In the genomic region with DNA sequence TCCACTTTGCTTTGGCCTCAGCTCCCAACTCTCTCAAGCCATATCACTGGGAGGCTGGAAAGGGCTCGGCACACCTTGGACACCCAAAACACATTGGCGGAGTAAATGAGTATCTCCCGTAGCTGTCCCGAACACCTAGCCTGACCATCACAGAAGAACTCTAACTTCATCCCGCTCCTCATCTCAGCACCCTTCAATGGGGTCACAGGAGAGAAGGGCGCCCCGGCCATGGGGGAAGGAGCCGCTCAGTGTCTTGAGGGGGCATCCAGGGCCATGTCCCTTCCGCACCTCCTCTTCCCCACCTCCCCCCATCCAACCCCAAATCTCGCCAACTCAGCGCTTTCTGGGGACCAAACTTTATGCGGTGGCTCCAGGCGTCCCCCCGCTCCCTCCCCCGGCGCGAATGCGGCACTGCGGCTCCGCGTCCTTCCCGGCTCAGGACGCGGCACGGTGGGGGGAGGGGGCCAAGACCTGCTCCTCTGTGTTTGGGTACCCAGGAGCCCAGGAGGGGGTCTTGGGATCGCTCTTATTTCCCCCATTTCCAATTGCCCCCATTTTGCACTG, we compare ENCODE assay signal across 11 cellular contexts. TPM values are rescaled to one million over a fixed set of nuclear protein-coding genes. Genes with fewer than 3 reads are reported as not detected.
DNase-seq lines count a peak whose midpoint lies in the region; ATAC-seq and TF ChIP-seq lines count a peak whose summit lies in the region.
"Had no signal": no experiment of that assay in that cellular context is flagged by ENCODE, and none has a peak within 500 bp of the region (broad histone marks: within the 10 kb centered on the region; RNA-seq: fewer than 3 reads in every experiment).

No MANE protein-coding gene starts in this region.

- H3K36me3 ChIP-seq in left ventricle myocardium inferior = no peaks in the 10 kb centered on the region
- H3K36me3 ChIP-seq in SU-DHL-6 (ENCODE audit: low read length) = no peaks in the 10 kb centered on the region
- H3K36me3 ChIP-seq in iPS-15b (ENCODE audit: control insufficient read depth, insufficient read depth, low read length) = peaks cover 8% of the 10 kb centered on the region
- no peaks in the 10 kb centered on the region for H3K36me3 ChIP-seq in thoracic aorta
- H3K36me3 ChIP-seq: stomach had no signal

- ATAC-seq in Right ventricle myocardium inferior (no peak), thoracic aorta (ENCODE audit: insufficient number of reproducible peaks, low FRiP score, low read depth) (no peak), HG03378 (IDR thresholded peaks at IDR 0.05; ENCODE audit: unreplicated experiment) (no peak), GM21529 (IDR thresholded peaks at IDR 0.05; ENCODE audit: unreplicated experiment) (no peak)

- H3K27me3 ChIP-seq in left ventricle myocardium inferior (ENCODE audit: low read depth) = peaks cover 55% of the 10 kb centered on the region
- no peaks in the 10 kb centered on the region for H3K27me3 ChIP-seq in SU-DHL-6 (ENCODE audit: low read length)
- H3K27me3 ChIP-seq in iPS-15b (ENCODE audit: control insufficient read depth, insufficient read depth, low read length) = peaks cover 11% of the 10 kb centered on the region
- peaks cover 15% of the 10 kb centered on the region for H3K27me3 ChIP-seq in thoracic aorta (replicated peaks; ENCODE audit: insufficient read depth)

- H3K79me2 ChIP-seq in SU-DHL-6 (ENCODE audit: insufficient read depth, low read length) = 0 out of 2 replicates have a peak, but pooled peaks cover 3% of the 10 kb centered on the region

- DNase-seq in left ventricle myocardium inferior (no peak), Right ventricle myocardium inferior (ENCODE audit: missing footprints) (no peak), thoracic aorta (ENCODE audit: low spot score) (no peak), epidermal melanocyte (ENCODE audit: insufficient read length, low spot score) (no peak)
- DNase-seq: cortex of kidney had no signal

- TF ChIP-seq CTCF in left ventricle myocardium inferior (IDR thresholded peaks at IDR 0.05; ENCODE audit: borderline replicate concordance) (no peak), SU-DHL-6 (IDR thresholded peaks at IDR 0.05; ENCODE audit: insufficient read depth, low read length, poor library complexity, severe bottlenecking) (no peak), thoracic aorta (IDR thresholded peaks at IDR 0.05) (no peak)

- peaks cover 7% of the 10 kb centered on the region for H3F3A ChIP-seq in SU-DHL-6 (ENCODE audit: insufficient read depth)

- no peak overlapping the region for H2AFZ ChIP-seq in SU-DHL-6 (ENCODE audit: low read depth, low read length, severe bottlenecking)

- H3K9ac ChIP-seq in SU-DHL-6 (ENCODE audit: low read length) (no peak overlapping the region), iPS-15b (ENCODE audit: low read depth, low read length) (no peak overlapping the region)

- H3K9me3 ChIP-seq in left ventricle myocardium inferior (replicated peaks) (no peaks in the 10 kb centered on the region), SU-DHL-6 (ENCODE audit: insufficient read depth, low read length) (no peaks in the 10 kb centered on the region), iPS-15b (ENCODE audit: control insufficient read depth, insufficient read depth, low read length) (no peaks in the 10 kb centered on the region), thoracic aorta (no peaks in the 10 kb centered on the region)

- intact Hi-C loops in left ventricle myocardium inferior (cut with micrococcal nuclease) (no loop called here), Right ventricle myocardium inferior (cut with DNase I) (no loop called here)

- H3K4me2 ChIP-seq in SU-DHL-6 (ENCODE audit: low read depth, low read length, poor library complexity, severe bottlenecking) = peak overlapping the region; percentile 61

- H4K20me1 ChIP-seq in SU-DHL-6 (ENCODE audit: low read depth, low read length) = 0 out of 2 replicates have a peak, but pooled peaks cover 9% of the 10 kb centered on the region

- peaks cover 43% of the 10 kb centered on the region for H3K4me1 ChIP-seq in left ventricle myocardium inferior
- peaks cover 11% of the 10 kb centered on the region for H3K4me1 ChIP-seq in iPS-15b (ENCODE audit: control insufficient read depth, insufficient read depth, low read length)
- H3K4me1 ChIP-seq in thoracic aorta (ENCODE audit: control insufficient read depth in 1 of 2, low read depth in 2 of 2) = peaks cover 7 to 20% of the 10 kb centered on the region in 2 donors

- H3K27ac ChIP-seq in left ventricle myocardium inferior (replicated peaks) = no peak overlapping the region
- no peak overlapping the region for H3K27ac ChIP-seq in SU-DHL-6 (ENCODE audit: low read depth, low read length)
- no peak overlapping the region for H3K27ac ChIP-seq in thoracic aorta
- H3K27ac ChIP-seq: HL-60, stomach had no signal

- no peaks in the 10 kb centered on the region for H3K9me2 ChIP-seq in SU-DHL-6 (replicated peaks; ENCODE audit: insufficient read depth, low read length)

- H3K4me3 ChIP-seq in left ventricle myocardium inferior = peak overlapping the region; percentile 41
- H3K4me3 ChIP-seq in SU-DHL-6 (ENCODE audit: insufficient read depth, low read length, poor library complexity, severe bottlenecking) = no peak overlapping the region
- H3K4me3 ChIP-seq in iPS-15b (ENCODE audit: low read depth, low read length) = peak overlapping the region; percentile 63
- H3K4me3 ChIP-seq in thoracic aorta = peak overlapping the region; percentile 27

RNA-seq across cellular contexts. Expression of a gene that starts 3.0 kb away (rescaled TPM):
- total RNA-seq in left ventricle myocardium inferior (2.6 TPM), Right ventricle myocardium inferior (1.7 TPM), thoracic aorta (1 to 10 TPM; 1.3 to 4.2 TPM)

RNA-seq across cellular contexts. Expression of a gene that starts 39.3 kb away (rescaled TPM):
- total RNA-seq in left ventricle myocardium inferior (0.05 TPM), Right ventricle myocardium inferior (0.27 TPM), thoracic aorta (not detected)

RNA-seq across cellular contexts. Expression of a gene that starts 50.1 kb away (rescaled TPM):
- total RNA-seq in left ventricle myocardium inferior (71.6 TPM), Right ventricle myocardium inferior (69.5 TPM), thoracic aorta (100 to 1,000 TPM; 113 to 138 TPM)

RNA-seq across cellular contexts. Expression of a gene that starts 58.0 kb away (rescaled TPM):
- total RNA-seq in left ventricle myocardium inferior (10.8 TPM), Right ventricle myocardium inferior (10.8 TPM), thoracic aorta (10 to 100 TPM; 12.8 to 39.5 TPM)
